Comparison of ENCODE assay signal across 8 cellular contexts in the genomic region with DNA sequence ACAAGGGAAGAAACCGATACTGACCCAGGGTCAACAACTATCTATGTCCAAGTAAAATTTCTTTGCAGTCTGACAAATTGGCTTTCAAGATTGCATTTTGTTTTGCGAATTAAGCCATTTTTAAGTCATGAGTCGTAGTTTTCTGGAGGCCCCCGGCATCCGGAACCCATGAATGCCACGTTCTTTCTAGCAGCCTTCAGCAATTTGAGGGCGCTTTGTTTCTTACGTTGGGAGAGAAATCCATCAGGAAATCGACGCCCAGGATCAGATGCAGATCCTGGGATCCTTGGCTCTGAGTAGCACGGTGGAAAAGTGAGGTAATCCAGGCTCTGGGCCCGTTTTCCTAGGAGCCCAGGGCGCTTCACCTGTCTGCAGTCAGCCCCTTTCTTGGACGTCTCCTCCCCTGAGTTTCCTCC. TPM values are rescaled to one million over a fixed set of nuclear protein-coding genes. Genes with fewer than 3 reads are reported as not detected.
DNase-seq lines count a peak whose midpoint lies in the region; ATAC-seq and TF ChIP-seq lines count a peak whose summit lies in the region.

No MANE protein-coding gene starts in this region.

- TF ChIP-seq CTCF in CD8-positive, alpha-beta T cell (IDR thresholded peaks at IDR 0.05), result no peak
- TF ChIP-seq CTCF in Loucy (conservative IDR thresholded peaks at IDR 0.05; ENCODE audit: low read length), result no peak

- CTCF ChIA-PET in CD8-positive, alpha-beta T cell (lab: Charles Lee), result interaction anchor here (1.4 kb wide), 1 partner anchor 41 kb away, joined by 6 read pairs; a partner anchor contains a TSS
- CTCF ChIA-PET in naive thymus-derived CD4-positive, alpha-beta T cell (lab: Charles Lee), result interaction anchor here (1.1 kb wide), 1 partner anchor 347 kb away, joined by 3 read pairs; a partner anchor contains a TSS

- H3K4me1 ChIP-seq in CD8-positive, alpha-beta T cell (ENCODE audit: insufficient read depth, low read length), result peaks cover 24% of the 10 kb centered on the region
- peaks cover 43% of the 10 kb centered on the region for H3K4me1 ChIP-seq in Loucy (ENCODE audit: insufficient read depth, low read length, poor library complexity, severe bottlenecking)
- peaks cover 3 to 18% of the 10 kb centered on the region in 2 donors for H3K4me1 ChIP-seq in naive thymus-derived CD4-positive, alpha-beta T cell (ENCODE audit: control insufficient read depth in 2 of 2, insufficient read depth in 2 of 2, low read length in 2 of 2)

- H3K27me3 Mint-ChIP-seq in CD8-positive, alpha-beta T cell (ENCODE audit: low read depth), result no peaks in the 10 kb centered on the region
- no peaks in the 10 kb centered on the region for H3K27me3 Mint-ChIP-seq in naive thymus-derived CD4-positive, alpha-beta T cell

- H3K9ac ChIP-seq in Loucy (ENCODE audit: low read depth, low read length, poor library complexity, severe bottlenecking), result peak overlapping the region; percentile 90

- no peaks in the 10 kb centered on the region for H3K9me3 Mint-ChIP-seq in CD8-positive, alpha-beta T cell
- H3K9me3 Mint-ChIP-seq in naive thymus-derived CD4-positive, alpha-beta T cell, result no peaks in the 10 kb centered on the region

- peak overlapping the region; percentile 99 for H3K4me3 ChIP-seq in CD8-positive, alpha-beta T cell (ENCODE audit: low read depth, low read length)
- H3K4me3 ChIP-seq in Loucy (ENCODE audit: low read length, poor library complexity, severe bottlenecking), result peak overlapping the region; percentile 90
- peak overlapping the region; percentile 72 for H3K4me3 ChIP-seq in naive thymus-derived CD4-positive, alpha-beta T cell (ENCODE audit: low read length)

- no peaks in the 10 kb centered on the region for H3K27me3 ChIP-seq in CD8-positive, alpha-beta T cell (ENCODE audit: insufficient read depth, low read length)
- H3K27me3 ChIP-seq in Loucy (ENCODE audit: insufficient read depth, low read length, poor library complexity, severe bottlenecking), result no peaks in the 10 kb centered on the region
- H3K27me3 ChIP-seq in naive thymus-derived CD4-positive, alpha-beta T cell (ENCODE audit: control insufficient read depth in 2 of 2, insufficient read depth in 2 of 2, low read length in 2 of 2), result no peaks in the 10 kb centered on the region

- no peaks in the 10 kb centered on the region for H3K9me2 ChIP-seq in Loucy (replicated peaks; ENCODE audit: low read depth, low read length)

- peaks cover 12% of the 10 kb centered on the region for H3K36me3 Mint-ChIP-seq in CD8-positive, alpha-beta T cell
- H3K36me3 Mint-ChIP-seq in naive thymus-derived CD4-positive, alpha-beta T cell, result no peaks in the 10 kb centered on the region

- no peak for DNase-seq in CD8-positive, alpha-beta T cell
- DNase-seq in dedifferentiated amniotic fluid mesenchymal stem cell (ENCODE audit: extremely low spot score) (peak; percentile 19), activated gamma-delta T cell (lab: John Stamatoyannopoulos, UW) (no peak), UCSD-AML1 (lab: John Stamatoyannopoulos, UW; ENCODE audit: unreplicated experiment) (no peak), NCI-H510A treated with DMSO at 0.1 percent for 48 hours (lab: John Stamatoyannopoulos, UW) (no peak)
- DNase-seq in naive thymus-derived CD4-positive, alpha-beta T cell, result no peak

- H3K4me3 Mint-ChIP-seq in CD8-positive, alpha-beta T cell, result no peak overlapping the region
- peak overlapping the region in 6 of 10 donors; percentile 88 to 98 (median 94) for H3K4me3 Mint-ChIP-seq in naive thymus-derived CD4-positive, alpha-beta T cell

- peak overlapping the region; percentile 95 for H3K4me2 ChIP-seq in Loucy (ENCODE audit: low read depth, low read length, poor library complexity, severe bottlenecking)

- peak overlapping the region; percentile 90 for H3K27ac ChIP-seq in CD8-positive, alpha-beta T cell (ENCODE audit: low read depth, low read length)
- peak overlapping the region; percentile 88 for H3K27ac ChIP-seq in naive thymus-derived CD4-positive, alpha-beta T cell (ENCODE audit: low read depth, low read length)

- peaks cover 65% of the 10 kb centered on the region for H3K79me2 ChIP-seq in Loucy (ENCODE audit: insufficient read depth, low read length)

- H3K9me3 ChIP-seq in CD8-positive, alpha-beta T cell (ENCODE audit: low read length), result no peaks in the 10 kb centered on the region
- H3K9me3 ChIP-seq in Loucy (ENCODE audit: insufficient read depth, low read depth, low read length), result no peaks in the 10 kb centered on the region
- no peaks in the 10 kb centered on the region for H3K9me3 ChIP-seq in naive thymus-derived CD4-positive, alpha-beta T cell (ENCODE audit: control insufficient read depth in 2 of 3, low read length in 3 of 3)

- peak overlapping the region; percentile 96 for H3K27ac Mint-ChIP-seq in CD8-positive, alpha-beta T cell
- peak overlapping the region in 8 of 9 donors; percentile 58 to 97 (median 94) for H3K27ac Mint-ChIP-seq in naive thymus-derived CD4-positive, alpha-beta T cell

- peaks cover 35% of the 10 kb centered on the region for H4K20me1 ChIP-seq in Loucy (ENCODE audit: insufficient read depth, low read length, poor library complexity, severe bottlenecking)

- intact Hi-C loops in CD8-positive, alpha-beta T cell (cut with DNase I, micrococcal nuclease), result loop anchor here (1.0 to 5.0 kb wide), 11 partner anchors 39 to 1811 kb away; a partner anchor contains a TSS
- intact Hi-C loops in naive thymus-derived CD4-positive, alpha-beta T cell (cut with micrococcal nuclease), result loop anchor here (1.0 to 5.0 kb wide), 17 partner anchors 8 to 921 kb away; a partner anchor contains a TSS

- POLR2A ChIA-PET in CD8-positive, alpha-beta T cell (lab: Charles Lee), result interaction anchor here (0.6 to 3.2 kb wide), 5 partner anchors 9 to 346 kb away, joined by 3 to 15 read pairs (median 7); a partner anchor contains a TSS
- POLR2A ChIA-PET in naive thymus-derived CD4-positive, alpha-beta T cell (lab: Charles Lee), result interaction anchor here (0.7 to 4.5 kb wide), 6 partner anchors 12 to 346 kb away, joined by 3 to 22 read pairs (median 14); a partner anchor contains a TSS

- peaks cover 24% of the 10 kb centered on the region for H3K4me1 Mint-ChIP-seq in CD8-positive, alpha-beta T cell (ENCODE audit: low read depth)
- H3K4me1 Mint-ChIP-seq in naive thymus-derived CD4-positive, alpha-beta T cell, result peaks cover 13 to 28% (median 18%) of the 10 kb centered on the region in 7 donors

- no peaks in the 10 kb centered on the region for H3F3A ChIP-seq in Loucy (ENCODE audit: low read depth)

- H2AFZ ChIP-seq in Loucy (ENCODE audit: low read length), result peak overlapping the region; percentile 88

- peak; percentile 24 for ATAC-seq in CD8-positive, alpha-beta T cell
- peak; percentile 13 for ATAC-seq in GM19395 (IDR thresholded peaks at IDR 0.05; ENCODE audit: unreplicated experiment)
- ATAC-seq in naive thymus-derived CD4-positive, alpha-beta T cell, result peak; percentile 18

- no peaks in the 10 kb centered on the region for H3K36me3 ChIP-seq in CD8-positive, alpha-beta T cell (ENCODE audit: insufficient read depth, low read length)
- no peaks in the 10 kb centered on the region for H3K36me3 ChIP-seq in Loucy (ENCODE audit: insufficient read depth, low read length)
- peaks cover 0 to 8% (median 0%) of the 10 kb centered on the region in 3 experiments for H3K36me3 ChIP-seq in naive thymus-derived CD4-positive, alpha-beta T cell (ENCODE audit: control insufficient read depth in 2 of 3, insufficient read depth in 3 of 3, low read length in 3 of 3)

RNA-seq across cellular contexts. Expression of a gene that starts 0.3 kb away (rescaled TPM):
- total RNA-seq in CD8-positive, alpha-beta T cell, result 10 to 100 TPM; 30.4 to 30.5 TPM
- total RNA-seq in naive thymus-derived CD4-positive, alpha-beta T cell, result 100 to 1,000 TPM in 3 of 5 experiments, 10 to 100 TPM in 2; 39.5 to 137 (median 107) TPM
- polyA plus RNA-seq in naive thymus-derived CD4-positive, alpha-beta T cell, result 100 to 1,000 TPM; 183 to 216 TPM

RNA-seq across cellular contexts. Expression of a gene that starts 40.2 kb away (rescaled TPM):
- 10 to 100 TPM; 50.4 to 60.3 TPM for total RNA-seq in CD8-positive, alpha-beta T cell
- 10 to 100 TPM; 55.9 to 74.6 (median 69.7) TPM for total RNA-seq in naive thymus-derived CD4-positive, alpha-beta T cell
- polyA plus RNA-seq in naive thymus-derived CD4-positive, alpha-beta T cell, result 10 to 100 TPM; 24.7 to 48.2 TPM
